Comparison of ENCODE assay signal across 1 cellular context in genomic region chr4:63589796-63590195, GRCh38.
TF ChIP-seq lines count a peak whose summit lies in the region.

No MANE protein-coding gene starts in this region.

TF ChIP-seq in H1, 55 proteins besides CTCF, POLR2A, EP300 and RAD21:
- TF ChIP-seq SP1 (IDR thresholded peaks at IDR 0.05; ENCODE audit: low read depth, low read length) (no peak), BACH1 (IDR thresholded peaks at IDR 0.05; ENCODE audit: low read length) (no peak)
